In genomic region chr20:25296094-25297093, GRCh38 we compare ENCODE assay signal across 1 cellular context.
TF ChIP-seq lines count a peak whose summit lies in the region.

No MANE protein-coding gene starts in this region.

TF ChIP-seq in GM23338, 12 proteins besides CTCF, POLR2A, EP300 and RAD21 (continued from another document):
- TF ChIP-seq ZNF462 (CRISPR knock-in tag; IDR thresholded peaks at IDR 0.05) (no peak), POLR2AphosphoS5 (IDR thresholded peaks at IDR 0.05; ENCODE audit: low read depth) (no peak), CREB1 (CRISPR knock-in tag; IDR thresholded peaks at IDR 0.05; ENCODE audit: low read depth) (no peak), ZNF331 (CRISPR knock-in tag; IDR thresholded peaks at IDR 0.05; ENCODE audit: low read depth) (no peak)
- TF ChIP-seq, protein P1, sequence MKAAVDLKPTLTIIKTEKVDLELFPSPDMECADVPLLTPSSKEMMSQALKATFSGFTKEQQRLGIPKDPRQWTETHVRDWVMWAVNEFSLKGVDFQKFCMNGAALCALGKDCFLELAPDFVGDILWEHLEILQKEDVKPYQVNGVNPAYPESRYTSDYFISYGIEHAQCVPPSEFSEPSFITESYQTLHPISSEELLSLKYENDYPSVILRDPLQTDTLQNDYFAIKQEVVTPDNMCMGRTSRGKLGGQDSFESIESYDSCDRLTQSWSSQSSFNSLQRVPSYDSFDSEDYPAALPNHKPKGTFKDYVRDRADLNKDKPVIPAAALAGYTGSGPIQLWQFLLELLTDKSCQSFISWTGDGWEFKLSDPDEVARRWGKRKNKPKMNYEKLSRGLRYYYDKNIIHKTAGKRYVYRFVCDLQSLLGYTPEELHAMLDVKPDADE (IDR thresholded peaks at IDR 0.05) = no peak
